In genomic region chr2:239459581-239459980, GRCh38 we compare ENCODE assay signal across 31 cellular contexts. TPM values are rescaled to one million over a fixed set of nuclear protein-coding genes. Genes with fewer than 3 reads are reported as not detected.
DNase-seq lines count a peak whose midpoint lies in the region; ATAC-seq, FAIRE-seq and TF ChIP-seq lines count a peak whose summit lies in the region.
"Had no signal": no experiment of that assay in that cellular context is flagged by ENCODE, and none has a peak within 500 bp of the region (broad histone marks: within the 10 kb centered on the region; RNA-seq: fewer than 3 reads in every experiment).

No MANE protein-coding gene starts in this region.

- H3K27me3 ChIP-seq in suprapubic skin (peaks cover 9% of the 10 kb centered on the region), pancreas (no peaks in the 10 kb centered on the region)
- H3K27me3 ChIP-seq: ascending aorta, cardiac muscle cell, thyroid gland had no signal

- FAIRE-seq in pancreas (lab: Jason Lieb, UNC), result no peak
- FAIRE-seq: D721Med, HTR-8/SVneo had no signal

- H3K9me3 ChIP-seq in suprapubic skin (no peaks in the 10 kb centered on the region), pancreas (no peaks in the 10 kb centered on the region)
- H3K9me3 ChIP-seq: ascending aorta, gastrocnemius medialis, mucosa of descending colon, SJCRH30, thyroid gland had no signal

- TF ChIP-seq POLR2A in suprapubic skin (IDR thresholded peaks at IDR 0.05), result no peak

- H3K27me3 Mint-ChIP-seq in activated T-cell treated with anti-CD3 and anti-CD28 coated beads, Interleukin-2, amount 50 U/mL, for 4 hours (ENCODE audit: low read depth), result peaks cover 11% of the 10 kb centered on the region
- peaks cover 4% of the 10 kb centered on the region for H3K27me3 Mint-ChIP-seq in glutamatergic neuron (ENCODE audit: unreplicated experiment)

- no peak for TF ChIP-seq EP300 in suprapubic skin (IDR thresholded peaks at IDR 0.05)

- peaks cover 17% of the 10 kb centered on the region for H3K4me1 ChIP-seq in suprapubic skin
- no peaks in the 10 kb centered on the region for H3K4me1 ChIP-seq in pancreas
- H3K4me1 ChIP-seq: ascending aorta, SJCRH30, thyroid gland had no signal

- peak; percentile 12 for DNase-seq in activated T-cell treated with anti-CD3 and anti-CD28 coated beads, Interleukin-2, amount 50 U/mL, for 1 hour
- DNase-seq in activated T-cell treated with anti-CD3 and anti-CD28 coated beads, Interleukin-2, amount 50 U/mL, for 4 hours, result no peak
- DNase-seq in activated CD8-positive, alpha-beta memory T cell treated with anti-CD3 and anti-CD28 coated beads, Interleukin-2, amount 50 U/mL, for 4 hours, result peak; percentile 4
- DNase-seq in glutamatergic neuron (peak; percentile 80), suprapubic skin (ENCODE audit: low spot score in 2 of 2) (peak; percentile 15 to 18), pancreas (no peak), NCI-H345 (lab: John Stamatoyannopoulos, UW) (no peak)
- DNase-seq: activated CD4-positive, alpha-beta T cell treated with anti-CD3 and anti-CD28 coated beads for 48 hours; activated T-cell treated with anti-CD3 and anti-CD28 coated beads, Interleukin-2, amount 50 U/mL, for 72 hours; CD4-positive, alpha-beta memory T cell; gastrocnemius medialis; GOT3; kidney glomerular epithelial cell; mucosa of descending colon; NCI-H1092; NCI-H187 treated with DMSO at 0.1 percent for 48 hours; NCI-H2171 treated with DMSO at 0.1 percent for 48 hours; NCI-H526 treated with DMSO at 0.1 percent for 48 hours; right cardiac atrium; stimulated activated CD4-positive, alpha-beta T cell treated with anti-CD3 and anti-CD28 coated beads, Interleukin-2, amount 100 ng/mL, for 24 hours; T1000; thyroid gland had no signal

- no peak for ATAC-seq in activated T-cell treated with anti-CD3 and anti-CD28 coated beads, Interleukin-2, amount 50 U/mL, for 4 hours
- ATAC-seq in pancreas (no peak), GM18867 (IDR thresholded peaks at IDR 0.05; ENCODE audit: unreplicated experiment) (no peak)
- ATAC-seq: activated T-cell treated with anti-CD3 and anti-CD28 coated beads, Interleukin-2, amount 50 U/mL, for 72 hours; gastrocnemius medialis; mucosa of descending colon; natural killer cell treated with Interleukin-12 subunit alpha and Interleukin-12 subunit beta and Interleukin-15 and Interleukin-18, amount 100 ng/mL, for 72 hours; right cardiac atrium had no signal

- no peaks in the 10 kb centered on the region for H3K36me3 ChIP-seq in suprapubic skin
- H3K36me3 ChIP-seq in pancreas, result no peaks in the 10 kb centered on the region
- H3K36me3 ChIP-seq: ascending aorta, cardiac muscle cell, gastrocnemius medialis, SJCRH30, spleen, thyroid gland had no signal

- no peaks in the 10 kb centered on the region for H3K4me1 Mint-ChIP-seq in activated T-cell treated with anti-CD3 and anti-CD28 coated beads, Interleukin-2, amount 50 U/mL, for 4 hours (ENCODE audit: low read depth)
- H3K4me1 Mint-ChIP-seq in glutamatergic neuron (ENCODE audit: low read depth, unreplicated experiment), result peaks cover 14% of the 10 kb centered on the region
- H3K4me1 Mint-ChIP-seq: CD4-positive, alpha-beta memory T cell had no signal

- TF ChIP-seq CTCF in glutamatergic neuron (IDR thresholded peaks at IDR 0.05; ENCODE audit: partially characterized antibody, unreplicated experiment), result no peak
- no peak for TF ChIP-seq CTCF in suprapubic skin (IDR thresholded peaks at IDR 0.05)
- TF ChIP-seq CTCF in pancreas (IDR thresholded peaks at IDR 0.05), result no peak

- H3K27ac Mint-ChIP-seq in glutamatergic neuron (ENCODE audit: unreplicated experiment), result peak overlapping the region; percentile 95
- H3K27ac Mint-ChIP-seq: activated T-cell treated with anti-CD3 and anti-CD28 coated beads, Interleukin-2, amount 50 U/mL, for 72 hours; CD4-positive, alpha-beta memory T cell; natural killer cell treated with Interleukin-12 subunit alpha and Interleukin-12 subunit beta and Interleukin-15 and Interleukin-18, amount 100 ng/mL, for 72 hours; stimulated activated naive CD8-positive, alpha-beta T cell treated with anti-CD3 and anti-CD28 coated beads, Interleukin-15, Interleukin-2, amounts not matched to agents 100 ng/mL and 50 ng/mL, for 24 hours had no signal

- no peak overlapping the region for H3K4me3 Mint-ChIP-seq in activated T-cell treated with anti-CD3 and anti-CD28 coated beads, Interleukin-2, amount 50 U/mL, for 4 hours
- H3K4me3 Mint-ChIP-seq in glutamatergic neuron (ENCODE audit: unreplicated experiment), result peak overlapping the region; percentile 69
- H3K4me3 Mint-ChIP-seq: activated T-cell treated with anti-CD3 and anti-CD28 coated beads, Interleukin-2, amount 50 U/mL, for 72 hours; CD4-positive, alpha-beta memory T cell; natural killer cell treated with Interleukin-12 subunit alpha and Interleukin-12 subunit beta and Interleukin-15 and Interleukin-18, amount 100 ng/mL, for 72 hours; stimulated activated naive CD8-positive, alpha-beta T cell treated with anti-CD3 and anti-CD28 coated beads, Interleukin-15, Interleukin-2, amounts not matched to agents 100 ng/mL and 50 ng/mL, for 24 hours had no signal

- WGBS in suprapubic skin, result 91% methylated on average over 11 of the region's 11 CpGs
- WGBS in pancreas, 2 donors, result 68 to 75% methylated on average over 11 of the region's 11 CpGs

- H3K4me3 ChIP-seq in suprapubic skin, result no peak overlapping the region
- no peak overlapping the region for H3K4me3 ChIP-seq in pancreas
- H3K4me3 ChIP-seq: ascending aorta, cardiac muscle cell, gastrocnemius medialis, mucosa of descending colon, SJCRH30, spleen, thyroid gland had no signal

- H3K36me3 Mint-ChIP-seq in activated T-cell treated with anti-CD3 and anti-CD28 coated beads, Interleukin-2, amount 50 U/mL, for 4 hours (ENCODE audit: insufficient read depth), result no peaks in the 10 kb centered on the region
- no peaks in the 10 kb centered on the region for H3K36me3 Mint-ChIP-seq in glutamatergic neuron (ENCODE audit: unreplicated experiment)

- intact Hi-C loops in pancreas (cut with DNase I), result no loop called here

- peaks cover 5% of the 10 kb centered on the region for H3K9me3 Mint-ChIP-seq in activated T-cell treated with anti-CD3 and anti-CD28 coated beads, Interleukin-2, amount 50 U/mL, for 4 hours
- H3K9me3 Mint-ChIP-seq in glutamatergic neuron (ENCODE audit: unreplicated experiment), result peaks cover 11% of the 10 kb centered on the region
- H3K9me3 Mint-ChIP-seq: natural killer cell treated with Interleukin-12 subunit alpha and Interleukin-12 subunit beta and Interleukin-15 and Interleukin-18, amount 100 ng/mL, for 72 hours had no signal

- no peak overlapping the region for H3K27ac ChIP-seq in suprapubic skin
- H3K27ac ChIP-seq in pancreas, result no peak overlapping the region
- H3K27ac ChIP-seq: ascending aorta, cardiac muscle cell, gastrocnemius medialis, SJCRH30, spleen, thyroid gland had no signal

RNA-seq across cellular contexts. Expression of gene HDAC4, which starts 58.8 kb away (rescaled TPM):
- 10 to 100 TPM; 30.4 to 34.1 (median 31.9) TPM for total RNA-seq in activated T-cell treated with anti-CD3 and anti-CD28 coated beads, Interleukin-2, amount 50 U/mL, for 4 hours
- total RNA-seq in glutamatergic neuron (ENCODE audit: unreplicated experiment), result 90.6 TPM
- 100 to 1,000 TPM in 1 of 4 donors, 10 to 100 TPM in 3; 51.4 to 107 (median 70.8) TPM for total RNA-seq in suprapubic skin
- 10 to 100 TPM; 14.7 to 31.8 (median 17.5) TPM for total RNA-seq in pancreas
- polyA plus RNA-seq in pancreas, result 10 to 100 TPM in 1 of 2 donors, 1 to 10 TPM in 1; 8.2 to 12.6 TPM

Comparison
In these comparisons a context has a peak if more than half of its experiments do, and no peak if none do; other contexts are left out.
1. DNase-seq: peak in activated T-cell treated with anti-CD3 and anti-CD28 coated beads, Interleukin-2, amount 50 U/mL, for 1 hour (single experiment), activated CD8-positive, alpha-beta memory T cell treated with anti-CD3 and anti-CD28 coated beads, Interleukin-2, amount 50 U/mL, for 4 hours (single experiment), glutamatergic neuron (single experiment) and suprapubic skin (2 of 2); none in activated T-cell treated with anti-CD3 and anti-CD28 coated beads, Interleukin-2, amount 50 U/mL, for 4 hours (single experiment), pancreas (0 of 6) and NCI-H345 (single experiment).